ENCODE assay signal across 1 cellular context in the genomic region with DNA sequence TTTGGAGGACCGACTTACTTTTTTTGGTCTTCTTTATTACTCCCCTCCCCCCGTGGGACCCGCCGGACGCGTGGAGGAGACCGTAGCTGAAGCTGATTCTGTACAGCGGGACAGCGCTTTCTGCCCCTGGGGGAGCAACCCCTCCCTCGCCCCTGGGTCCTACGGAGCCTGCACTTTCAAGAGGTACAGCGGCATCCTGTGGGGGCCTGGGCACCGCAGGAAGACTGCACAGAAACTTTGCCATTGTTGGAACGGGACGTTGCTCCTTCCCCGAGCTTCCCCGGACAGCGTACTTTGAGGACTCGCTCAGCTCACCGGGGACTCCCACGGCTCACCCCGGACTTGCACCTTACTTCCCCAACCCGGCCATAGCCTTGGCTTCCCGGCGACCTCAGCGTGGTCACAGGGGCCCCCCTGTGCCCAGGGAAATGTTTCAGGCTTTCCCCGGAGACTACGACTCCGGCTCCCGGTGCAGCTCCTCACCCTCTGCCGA.
TF ChIP-seq lines count a peak whose summit lies in the region.

No MANE protein-coding gene starts in this region.

TF ChIP-seq in HepG2, 621 proteins besides CTCF, POLR2A, EP300 and RAD21:
- TF ChIP-seq BRD4 (CRISPR knock-in tag; IDR thresholded peaks at IDR 0.05) = 0 out of 2 replicates have a peak, but pooled peaks have one; percentile 1
- TF ChIP-seq ZNF615 (CRISPR knock-in tag; IDR thresholded peaks at IDR 0.05; ENCODE audit: borderline replicate concordance) = no peak
- no peak for TF ChIP-seq CCAR2 (optimal IDR thresholded peaks at IDR 0.05; ENCODE audit: low read depth, low read length)
- TF ChIP-seq, protein P1, sequence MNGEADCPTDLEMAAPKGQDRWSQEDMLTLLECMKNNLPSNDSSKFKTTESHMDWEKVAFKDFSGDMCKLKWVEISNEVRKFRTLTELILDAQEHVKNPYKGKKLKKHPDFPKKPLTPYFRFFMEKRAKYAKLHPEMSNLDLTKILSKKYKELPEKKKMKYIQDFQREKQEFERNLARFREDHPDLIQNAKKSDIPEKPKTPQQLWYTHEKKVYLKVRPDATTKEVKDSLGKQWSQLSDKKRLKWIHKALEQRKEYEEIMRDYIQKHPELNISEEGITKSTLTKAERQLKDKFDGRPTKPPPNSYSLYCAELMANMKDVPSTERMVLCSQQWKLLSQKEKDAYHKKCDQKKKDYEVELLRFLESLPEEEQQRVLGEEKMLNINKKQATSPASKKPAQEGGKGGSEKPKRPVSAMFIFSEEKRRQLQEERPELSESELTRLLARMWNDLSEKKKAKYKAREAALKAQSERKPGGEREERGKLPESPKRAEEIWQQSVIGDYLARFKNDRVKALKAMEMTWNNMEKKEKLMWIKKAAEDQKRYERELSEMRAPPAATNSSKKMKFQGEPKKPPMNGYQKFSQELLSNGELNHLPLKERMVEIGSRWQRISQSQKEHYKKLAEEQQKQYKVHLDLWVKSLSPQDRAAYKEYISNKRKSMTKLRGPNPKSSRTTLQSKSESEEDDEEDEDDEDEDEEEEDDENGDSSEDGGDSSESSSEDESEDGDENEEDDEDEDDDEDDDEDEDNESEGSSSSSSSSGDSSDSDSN (CRISPR knock-in tag; IDR thresholded peaks at IDR 0.05) = 0 out of 2 replicates have a peak, but pooled peaks have one; percentile 16
- TF ChIP-seq SNAPC2 (CRISPR knock-in tag; IDR thresholded peaks at IDR 0.05) = 0 out of 2 replicates have a peak, but pooled peaks have one; percentile 33
- no peak for TF ChIP-seq SP4 (CRISPR knock-in tag; IDR thresholded peaks at IDR 0.05)
- TF ChIP-seq, protein P2, sequence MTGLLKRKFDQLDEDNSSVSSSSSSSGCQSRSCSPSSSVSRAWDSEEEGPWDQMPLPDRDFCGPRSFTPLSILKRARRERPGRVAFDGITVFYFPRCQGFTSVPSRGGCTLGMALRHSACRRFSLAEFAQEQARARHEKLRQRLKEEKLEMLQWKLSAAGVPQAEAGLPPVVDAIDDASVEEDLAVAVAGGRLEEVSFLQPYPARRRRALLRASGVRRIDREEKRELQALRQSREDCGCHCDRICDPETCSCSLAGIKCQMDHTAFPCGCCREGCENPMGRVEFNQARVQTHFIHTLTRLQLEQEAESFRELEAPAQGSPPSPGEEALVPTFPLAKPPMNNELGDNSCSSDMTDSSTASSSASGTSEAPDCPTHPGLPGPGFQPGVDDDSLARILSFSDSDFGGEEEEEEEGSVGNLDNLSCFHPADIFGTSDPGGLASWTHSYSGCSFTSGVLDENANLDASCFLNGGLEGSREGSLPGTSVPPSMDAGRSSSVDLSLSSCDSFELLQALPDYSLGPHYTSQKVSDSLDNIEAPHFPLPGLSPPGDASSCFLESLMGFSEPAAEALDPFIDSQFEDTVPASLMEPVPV (CRISPR knock-in tag; IDR thresholded peaks at IDR 0.05) = 0 out of 2 replicates have a peak, but pooled peaks have one; percentile 38
- TF ChIP-seq ZNF251 (CRISPR knock-in tag; IDR thresholded peaks at IDR 0.05) = no peak
- TF ChIP-seq ASH2L (IDR thresholded peaks at IDR 0.05; ENCODE audit: insufficient read length, low read depth, low read length) = peak; percentile 4
- TF ChIP-seq, protein P3, sequence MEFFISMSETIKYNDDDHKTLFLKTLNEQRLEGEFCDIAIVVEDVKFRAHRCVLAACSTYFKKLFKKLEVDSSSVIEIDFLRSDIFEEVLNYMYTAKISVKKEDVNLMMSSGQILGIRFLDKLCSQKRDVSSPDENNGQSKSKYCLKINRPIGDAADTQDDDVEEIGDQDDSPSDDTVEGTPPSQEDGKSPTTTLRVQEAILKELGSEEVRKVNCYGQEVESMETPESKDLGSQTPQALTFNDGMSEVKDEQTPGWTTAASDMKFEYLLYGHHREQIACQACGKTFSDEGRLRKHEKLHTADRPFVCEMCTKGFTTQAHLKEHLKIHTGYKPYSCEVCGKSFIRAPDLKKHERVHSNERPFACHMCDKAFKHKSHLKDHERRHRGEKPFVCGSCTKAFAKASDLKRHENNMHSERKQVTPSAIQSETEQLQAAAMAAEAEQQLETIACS (CRISPR knock-in tag; IDR thresholded peaks at IDR 0.05) = 0 out of 2 replicates have a peak, but pooled peaks have one; percentile 2
- TF ChIP-seq, protein P4, sequence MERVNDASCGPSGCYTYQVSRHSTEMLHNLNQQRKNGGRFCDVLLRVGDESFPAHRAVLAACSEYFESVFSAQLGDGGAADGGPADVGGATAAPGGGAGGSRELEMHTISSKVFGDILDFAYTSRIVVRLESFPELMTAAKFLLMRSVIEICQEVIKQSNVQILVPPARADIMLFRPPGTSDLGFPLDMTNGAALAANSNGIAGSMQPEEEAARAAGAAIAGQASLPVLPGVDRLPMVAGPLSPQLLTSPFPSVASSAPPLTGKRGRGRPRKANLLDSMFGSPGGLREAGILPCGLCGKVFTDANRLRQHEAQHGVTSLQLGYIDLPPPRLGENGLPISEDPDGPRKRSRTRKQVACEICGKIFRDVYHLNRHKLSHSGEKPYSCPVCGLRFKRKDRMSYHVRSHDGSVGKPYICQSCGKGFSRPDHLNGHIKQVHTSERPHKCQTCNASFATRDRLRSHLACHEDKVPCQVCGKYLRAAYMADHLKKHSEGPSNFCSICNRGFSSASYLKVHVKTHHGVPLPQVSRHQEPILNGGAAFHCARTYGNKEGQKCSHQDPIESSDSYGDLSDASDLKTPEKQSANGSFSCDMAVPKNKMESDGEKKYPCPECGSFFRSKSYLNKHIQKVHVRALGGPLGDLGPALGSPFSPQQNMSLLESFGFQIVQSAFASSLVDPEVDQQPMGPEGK (CRISPR knock-in tag; IDR thresholded peaks at IDR 0.05) = peak; percentile 52; the same call in 1 of the 2 replicates
- TF ChIP-seq GTF3A (CRISPR knock-in tag; conservative IDR thresholded peaks at IDR 0.05) = 0 out of 2 replicates have a peak, but pooled peaks have one; percentile 0
